8 cellular contexts compared by ENCODE assay signal in the genomic region with DNA sequence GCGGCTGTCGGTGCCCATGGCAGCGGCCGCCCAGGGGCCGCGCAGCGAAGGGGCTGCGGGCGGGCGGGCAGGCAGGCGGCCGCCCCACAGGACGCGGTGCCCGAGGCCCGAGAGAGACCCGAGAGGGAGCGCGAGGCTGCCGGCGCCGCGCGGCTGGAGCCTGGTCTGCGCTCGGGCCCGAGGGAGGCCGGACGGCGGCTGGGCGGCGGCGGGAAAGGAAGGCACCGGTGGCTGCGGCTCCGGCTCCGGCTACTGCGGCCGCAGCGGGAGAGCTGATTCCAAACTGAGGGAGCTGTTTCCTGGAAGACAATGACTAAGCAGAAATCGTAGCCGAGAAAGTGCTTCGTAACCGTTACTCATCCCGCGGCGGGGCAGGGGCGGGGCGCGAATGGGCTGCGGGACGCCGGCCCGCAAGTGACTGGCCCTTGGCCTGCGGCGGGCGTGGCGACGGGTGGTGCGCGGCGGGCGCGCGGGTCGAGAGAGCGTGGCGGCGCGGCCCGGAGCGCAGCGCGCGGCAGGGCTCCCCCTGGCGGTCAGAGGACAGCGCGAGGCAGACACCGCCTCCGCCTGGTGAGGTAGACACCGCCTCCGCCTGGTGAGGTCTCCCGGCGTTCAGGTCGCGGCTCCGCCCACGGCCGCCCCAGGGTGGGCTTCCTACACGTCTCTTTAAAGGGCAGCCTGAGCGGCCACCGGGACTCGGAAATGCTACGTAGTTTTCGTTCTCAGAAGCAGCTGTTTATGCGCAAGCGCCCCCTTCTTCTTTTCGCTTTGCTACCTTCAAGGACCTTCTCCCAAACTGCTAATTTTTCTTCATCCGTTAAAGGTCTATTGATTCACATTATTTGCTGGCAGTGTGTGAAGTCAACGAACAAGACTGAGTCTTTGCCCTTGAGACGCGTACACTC. TPM values are rescaled to one million over a fixed set of nuclear protein-coding genes. Genes with fewer than 3 reads are reported as not detected.
A peak's percentile ranks its signal among the peaks of the same experiment; 100 is the strongest.
DNase-seq lines count a peak whose midpoint lies in the region; ATAC-seq and TF ChIP-seq lines count a peak whose summit lies in the region.

A gene with protein sequence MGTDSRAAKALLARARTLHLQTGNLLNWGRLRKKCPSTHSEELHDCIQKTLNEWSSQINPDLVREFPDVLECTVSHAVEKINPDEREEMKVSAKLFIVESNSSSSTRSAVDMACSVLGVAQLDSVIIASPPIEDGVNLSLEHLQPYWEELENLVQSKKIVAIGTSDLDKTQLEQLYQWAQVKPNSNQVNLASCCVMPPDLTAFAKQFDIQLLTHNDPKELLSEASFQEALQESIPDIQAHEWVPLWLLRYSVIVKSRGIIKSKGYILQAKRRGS (minus strand): TSS at position 285 of the 905 bp plus-strand sequence. CDS start 267 bp downstream, at position 18.

- DNase-seq in GF-D8 (lab: John Stamatoyannopoulos, UW): peak; percentile 82
- peak; percentile 94 for DNase-seq in H7
- DNase-seq in SJSA1 (ENCODE audit: low read depth in 1 of 2, low spot score in 2 of 2): peak; percentile 90 to 96
- peak; percentile 92 for DNase-seq in activated naive CD4-positive, alpha-beta T cell treated with Interleukin-2 at 50 U/mL for 16 hours
- peak; percentile 21 to 94 (median 80) for DNase-seq in substantia nigra (lab: John Stamatoyannopoulos, UW)

- 3 to 35% methylated on average over 4 to 13 of the region's 102 CpGs for WGBS in gastroesophageal sphincter (ENCODE audit: low coverage in 1 of 2), 2 donors

- TF ChIP-seq CTCF in Loucy (conservative IDR thresholded peaks at IDR 0.05; ENCODE audit: low read length): peak; percentile 70
- peak; percentile 62 to 95 (median 91) for TF ChIP-seq CTCF in gastroesophageal sphincter (IDR thresholded peaks at IDR 0.05)
- TF ChIP-seq CTCF in neutrophil (IDR thresholded peaks at IDR 0.05): peak; percentile 84

- peaks cover 46% of the 10 kb centered on the region for H3K4me1 ChIP-seq in Loucy (ENCODE audit: insufficient read depth, low read length, poor library complexity, severe bottlenecking)
- peaks cover 17% of the 10 kb centered on the region for H3K4me1 ChIP-seq in SJSA1 (replicated peaks)
- H3K4me1 ChIP-seq in gastroesophageal sphincter: peaks cover 0 to 32% (median 4%) of the 10 kb centered on the region in 3 donors
- H3K4me1 ChIP-seq in neutrophil (ENCODE audit: control insufficient read depth in 1 of 2, insufficient read depth in 1 of 2, low read depth in 1 of 2, low read length in 1 of 2): peaks cover 48 to 51% of the 10 kb centered on the region in 2 experiments

- peak within 1 kb of the TSS; percentile 96 for H3K4me2 ChIP-seq in Loucy (ENCODE audit: low read depth, low read length, poor library complexity, severe bottlenecking)

- ATAC-seq in gastroesophageal sphincter: peak; percentile 99

- H3K79me2 ChIP-seq in Loucy (ENCODE audit: insufficient read depth, low read length): peaks cover 43% of the 10 kb centered on the region

- no peaks in the 10 kb centered on the region for H3K9me2 ChIP-seq in Loucy (replicated peaks; ENCODE audit: low read depth, low read length)

- peak within 1 kb of the TSS; percentile 98 for H2AFZ ChIP-seq in Loucy (ENCODE audit: low read length)

- H3K27me3 ChIP-seq in H7 (ENCODE audit: control insufficient read depth, insufficient read depth, low read length) (no peaks in the 10 kb centered on the region), Loucy (ENCODE audit: insufficient read depth, low read length, poor library complexity, severe bottlenecking) (no peaks in the 10 kb centered on the region), SJSA1 (replicated peaks) (0 out of 2 replicates have a peak, but pooled peaks cover 4% of the 10 kb centered on the region), gastroesophageal sphincter (no peaks in the 10 kb centered on the region), neutrophil (no peaks in the 10 kb centered on the region)

- no peaks in the 10 kb centered on the region; the same call in 1 of the 2 replicates for H3F3A ChIP-seq in Loucy (ENCODE audit: low read depth)

- peak in 1 of 2 donors; percentile 75 for TF ChIP-seq POLR2A in gastroesophageal sphincter (IDR thresholded peaks at IDR 0.05)

- H3K4me3 ChIP-seq in H7 (ENCODE audit: insufficient read depth, low read depth, low read length): peak within 1 kb of the TSS; percentile 85
- peak within 1 kb of the TSS; percentile 90 for H3K4me3 ChIP-seq in Loucy (ENCODE audit: low read length, poor library complexity, severe bottlenecking)
- peak within 1 kb of the TSS; percentile 90 for H3K4me3 ChIP-seq in SJSA1
- peak within 1 kb of the TSS; percentile 88 to 94 for H3K4me3 ChIP-seq in gastroesophageal sphincter
- H3K4me3 ChIP-seq in neutrophil (ENCODE audit: low read depth in 1 of 2, low read length in 1 of 2): peak within 1 kb of the TSS; percentile 81 to 84

- TF ChIP-seq EP300 in gastroesophageal sphincter (IDR thresholded peaks at IDR 0.05): no peak

- H3K27ac ChIP-seq in SJSA1 (peak within 1 kb of the TSS; percentile 72), gastroesophageal sphincter (peak within 1 kb of the TSS; percentile 48 to 90 (median 88)), neutrophil (peak within 1 kb of the TSS; percentile 94), substantia nigra (ENCODE audit: low read depth, low read length, poor library complexity, severe bottlenecking) (peak within 1 kb of the TSS; percentile 61)

- peak within 1 kb of the TSS; percentile 70 for H3K9ac ChIP-seq in Loucy (ENCODE audit: low read depth, low read length, poor library complexity, severe bottlenecking)

- H3K9me3 ChIP-seq in Loucy (ENCODE audit: insufficient read depth, low read depth, low read length): no peaks in the 10 kb centered on the region
- 0 out of 2 replicates have a peak, but pooled peaks cover 2% of the 10 kb centered on the region for H3K9me3 ChIP-seq in SJSA1 (replicated peaks)
- H3K9me3 ChIP-seq in gastroesophageal sphincter: no peaks in the 10 kb centered on the region
- H3K9me3 ChIP-seq in neutrophil: no peaks in the 10 kb centered on the region

- H3K36me3 ChIP-seq in H7 (replicated peaks; ENCODE audit: control insufficient read depth, insufficient read depth, low read length) (no peaks in the 10 kb centered on the region), Loucy (ENCODE audit: insufficient read depth, low read length) (no peaks in the 10 kb centered on the region), SJSA1 (peaks cover 7% of the 10 kb centered on the region), gastroesophageal sphincter (no peaks in the 10 kb centered on the region), neutrophil (no peaks in the 10 kb centered on the region)

- H4K20me1 ChIP-seq in Loucy (ENCODE audit: insufficient read depth, low read length, poor library complexity, severe bottlenecking): peaks cover 20% of the 10 kb centered on the region

RNA-seq across cellular contexts. Expression of the gene that starts here (rescaled TPM):
- total RNA-seq in H7 (2014; rRNA removed; shearing (Covaris generic)): 19.9 and 20.0 TPM in 2 replicates
- total RNA-seq in SJSA1 (2014; rRNA removed; shearing (Covaris generic)): 25.1 and 36.0 TPM in 2 replicates
- total RNA-seq in gastroesophageal sphincter: 10 to 100 TPM in 1 of 4 donors, 1 to 10 TPM in 3; 7.4 to 14.1 (median 8.7) TPM

Comparison
In these comparisons a context has a peak if more than half of its experiments do, and no peak if none do; other contexts are left out.
1. Peak in every context shown above with its lines: DNase-seq, ATAC-seq, H3K4me3 ChIP-seq and H3K27ac ChIP-seq.